ENCODE assay signal across 8 cellular contexts in the genomic region with DNA sequence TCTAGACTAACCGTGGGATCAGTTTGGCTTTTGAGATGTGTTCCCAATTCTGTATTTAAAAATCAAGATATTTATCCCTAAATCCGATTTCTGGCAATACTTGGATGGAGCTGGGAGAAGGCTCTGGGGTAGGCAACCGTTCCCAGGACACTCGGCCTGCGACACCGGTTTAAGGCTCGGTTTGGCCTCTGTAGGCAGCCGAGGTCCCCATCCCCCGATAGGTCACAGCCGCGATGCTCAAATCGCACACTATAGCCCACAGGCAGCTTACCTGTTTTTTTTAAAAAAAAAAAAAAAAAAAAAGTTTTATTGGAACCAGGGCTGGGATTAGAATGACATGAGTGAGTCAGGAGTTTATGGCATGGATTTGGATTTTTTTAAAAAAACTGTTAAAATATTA. TPM values are rescaled to one million over a fixed set of nuclear protein-coding genes. Genes with fewer than 3 reads are reported as not detected.
DNase-seq lines count a peak whose midpoint lies in the region; ATAC-seq and TF ChIP-seq lines count a peak whose summit lies in the region.

No MANE protein-coding gene starts in this region.

- H3K4me1 ChIP-seq in cardiac muscle cell (ENCODE audit: low read depth) (peaks cover 6% of the 10 kb centered on the region), lower lobe of right lung (peaks cover 24% of the 10 kb centered on the region), upper lobe of left lung (peaks cover 10 to 28% (median 14%) of the 10 kb centered on the region in 4 donors)

- no peak for TF ChIP-seq EP300 in upper lobe of left lung (IDR thresholded peaks at IDR 0.05)

- DNase-seq in cardiac muscle cell (ENCODE audit: low read depth in 1 of 2, low spot score in 1 of 2): no peak
- DNase-seq in cardiac septum (ENCODE audit: low spot score): no peak
- DNase-seq in astrocyte of the cerebellum (ENCODE audit: low read depth): no peak
- DNase-seq in lower lobe of right lung: no peak
- DNase-seq in upper lobe of left lung: no peak
- DNase-seq in globus pallidus (ENCODE audit: low spot score): no peak

- in situ Hi-C loops in astrocyte of the cerebellum (cut with HindIII; ENCODE audit: low sequenced_read_pairs): no loop called here

- 14 to 28% methylated on average over 12 of the region's 12 CpGs for WGBS in upper lobe of left lung, 2 donors

- H3K4me3 ChIP-seq in cardiac muscle cell (peak overlapping the region; percentile 57), astrocyte of the cerebellum (ENCODE audit: low read depth, low read length) (peak overlapping the region; percentile 79), lower lobe of right lung (peak overlapping the region; percentile 99), upper lobe of left lung (peak overlapping the region in 3 of 4 donors; percentile 58 to 94 (median 79))

- intact Hi-C loops in cardiac septum (cut with DNase I) (no loop called here), lower lobe of right lung (cut with DNase I) (no loop called here)

- H3K27ac ChIP-seq in cardiac muscle cell: no peak overlapping the region
- no peak overlapping the region for H3K27ac ChIP-seq in lower lobe of right lung
- H3K27ac ChIP-seq in upper lobe of left lung: peak overlapping the region in 1 of 4 donors; percentile 80

- H3K27me3 ChIP-seq in cardiac muscle cell: peaks cover 16% of the 10 kb centered on the region
- no peaks in the 10 kb centered on the region for H3K27me3 ChIP-seq in lower lobe of right lung (ENCODE audit: low read depth)
- no peaks in the 10 kb centered on the region for H3K27me3 ChIP-seq in upper lobe of left lung

- ATAC-seq in lower lobe of right lung (no peak), upper lobe of left lung (ENCODE audit: low FRiP score in 2 of 2) (no peak), GM19324 (IDR thresholded peaks at IDR 0.05; ENCODE audit: low FRiP score, unreplicated experiment) (no peak), HG02973 (IDR thresholded peaks at IDR 0.05; ENCODE audit: unreplicated experiment) (no peak)

- no peaks in the 10 kb centered on the region for H3K9me3 ChIP-seq in cardiac muscle cell (ENCODE audit: low read depth)
- no peaks in the 10 kb centered on the region for H3K9me3 ChIP-seq in lower lobe of right lung
- no peaks in the 10 kb centered on the region for H3K9me3 ChIP-seq in upper lobe of left lung

- H3K36me3 ChIP-seq in cardiac muscle cell (no peaks in the 10 kb centered on the region), lower lobe of right lung (peaks cover 19% of the 10 kb centered on the region), upper lobe of left lung (peaks cover 0 to 2% (median 0%) of the 10 kb centered on the region in 4 donors)

- TF ChIP-seq POLR2A in upper lobe of left lung (IDR thresholded peaks at IDR 0.05): no peak

- TF ChIP-seq CTCF in cardiac muscle cell (IDR thresholded peaks at IDR 0.05; ENCODE audit: low read depth, low read length): no peak
- TF ChIP-seq CTCF in astrocyte of the cerebellum (IDR thresholded peaks at IDR 0.05; ENCODE audit: low read depth, low read length, missing control alignments): no peak
- no peak for TF ChIP-seq CTCF in lower lobe of right lung (IDR thresholded peaks at IDR 0.05)
- TF ChIP-seq CTCF in upper lobe of left lung (IDR thresholded peaks at IDR 0.05): no peak

RNA-seq across cellular contexts. Expression of a gene that starts 0.7 kb away (rescaled TPM):
- 3.9 and 4.1 TPM in 2 replicates for total RNA-seq in cardiac muscle cell
- 7.3 and 7.7 TPM in 2 replicates for polyA plus RNA-seq in cardiac muscle cell
- 12.4 TPM for total RNA-seq in cardiac septum
- total RNA-seq in lower lobe of right lung: 10.8 TPM
- total RNA-seq in upper lobe of left lung: 10 to 100 TPM in 3 of 6 donors, 1 to 10 TPM in 3; 6.8 to 16.8 (median 10.1) TPM

RNA-seq across cellular contexts. Expression of a gene that starts 29.6 kb away (rescaled TPM):
- total RNA-seq in cardiac muscle cell (341 and 498 TPM in 2 replicates), cardiac septum (570 TPM), lower lobe of right lung (183 TPM), upper lobe of left lung (100 to 1,000 TPM; 130 to 237 (median 165) TPM)
- 714 and 811 TPM in 2 replicates for polyA plus RNA-seq in cardiac muscle cell

RNA-seq across cellular contexts. Expression of a gene that starts 29.8 kb away (rescaled TPM):
- 3.2 and 7.4 TPM in 2 replicates for total RNA-seq in cardiac muscle cell
- polyA plus RNA-seq in cardiac muscle cell: 7.3 and 16.8 TPM in 2 replicates
- total RNA-seq in cardiac septum: 7.5 TPM
- total RNA-seq in lower lobe of right lung: 13.7 TPM
- total RNA-seq in upper lobe of left lung: 10 to 100 TPM in 2 of 6 donors, 1 to 10 TPM in 4; 5.9 to 14.7 (median 9.5) TPM
